12 cellular contexts compared by ENCODE assay signal in genomic region chr2:98832172-98832571, GRCh38.
"Had no signal": no experiment of that assay in that cellular context is flagged by ENCODE, and none has a peak within 500 bp of the region (broad histone marks: within the 10 kb centered on the region; RNA-seq: fewer than 3 reads in every experiment).

No MANE protein-coding gene starts in this region.

- DNase-seq: activated CD4-positive, alpha-beta T cell treated with anti-CD3 and anti-CD28 coated beads, Interleukin-2, amount 50 U/mL, for 4 hours; activated CD4-positive, CD25-positive, alpha-beta regulatory T cell treated with anti-CD3 and anti-CD28 coated beads, Interleukin-2, amount 50 U/mL, for 72 hours; activated naive CD4-positive, alpha-beta T cell treated with Interleukin-2 at 50 U/mL for 16 hours; activated T-cell treated with anti-CD3 and anti-CD28 coated beads for 4 hours; kidney glomerular epithelial cell; SK-N-SH; stimulated activated CD4-positive, alpha-beta T cell treated with anti-CD3 and anti-CD28 coated beads, Interleukin-2, amount 100 ng/mL, for 48 hours; stimulated activated naive CD4-positive, alpha-beta T cell; T-helper 1 cell had no signal

- H3K9ac ChIP-seq: SK-N-SH had no signal

- H3K4me3 ChIP-seq: hepatocyte had no signal

- ATAC-seq: esophagus mucosa had no signal

- H3K9me3 ChIP-seq: neutrophil, SK-N-SH had no signal

- H3K36me3 ChIP-seq: neutrophil had no signal

- H3K27ac ChIP-seq: hepatocyte, neutrophil had no signal

- H3K27me3 ChIP-seq: hepatocyte, neutrophil had no signal
